8 cellular contexts compared by ENCODE assay signal in genomic region chr16:88810868-88811599, GRCh38. TPM values are rescaled to one million over a fixed set of nuclear protein-coding genes. Genes with fewer than 3 reads are reported as not detected.
DNase-seq lines count a peak whose midpoint lies in the region; ATAC-seq and TF ChIP-seq lines count a peak whose summit lies in the region.

No MANE protein-coding gene starts in this region.

- DNase-seq in AG08396 (ENCODE audit: low spot score) (peak; percentile 84), NCI-H2171 treated with DMSO at 0.1 percent for 48 hours (lab: John Stamatoyannopoulos, UW) (peak; percentile 62), lung (ENCODE audit: low spot score) (peak; percentile 78)
- peak; percentile 54 to 57 for DNase-seq in activated CD4-positive, alpha-beta T cell treated with anti-CD3 and anti-CD28 coated beads, Interleukin-2, amount 50 U/mL, for 4 hours
- peak; percentile 45 to 62 for DNase-seq in stimulated activated CD8-positive, alpha-beta memory T cell treated with anti-CD3 and anti-CD28 coated beads, Interleukin-15, amount 100 ng/mL, for 4 hours (ENCODE audit: low read depth in 2 of 2)

- H3K9me3 ChIP-seq in ectodermal cell (ENCODE audit: control insufficient read depth, low read length) (no peaks in the 10 kb centered on the region), lung (ENCODE audit: control insufficient read depth in 2 of 2, insufficient read depth in 1 of 2, low read length in 1 of 2) (no peaks in the 10 kb centered on the region)

- peaks cover 23% of the 10 kb centered on the region for H3K36me3 ChIP-seq in ectodermal cell (ENCODE audit: control insufficient read depth, insufficient read depth, low read length)
- H3K36me3 ChIP-seq in lung (ENCODE audit: control insufficient read depth in 2 of 2, insufficient read depth in 2 of 2, low read length in 2 of 2), result peaks cover 0 to 16% of the 10 kb centered on the region in 2 donors

- H3K4me1 ChIP-seq in ectodermal cell (ENCODE audit: control insufficient read depth, insufficient read depth, low read length) (no peaks in the 10 kb centered on the region), lung (ENCODE audit: control insufficient read depth in 2 of 2, insufficient read depth in 2 of 2, low read length in 2 of 2) (peaks cover 0 to 9% of the 10 kb centered on the region in 2 donors)

- H3K27ac ChIP-seq in ectodermal cell (ENCODE audit: insufficient read depth, low read depth, low read length, poor library complexity, severe bottlenecking) (peak overlapping the region; percentile 18), lung (ENCODE audit: low read depth in 1 of 2, low read length in 1 of 2) (peak overlapping the region; percentile 84 to 85)

- TF ChIP-seq CTCF in lung (IDR thresholded peaks at IDR 0.05; ENCODE audit: control extremely low read depth, extremely low read depth), result no peak

- H3K4me3 ChIP-seq in ectodermal cell (ENCODE audit: insufficient read depth, low read depth, low read length) (peak overlapping the region; percentile 69), lung (peak overlapping the region; percentile 66)

- 4 to 5% methylated on average over 45 of the region's 45 CpGs for WGBS in ectodermal cell, 2 experiments
- 3 to 4% methylated on average over 42 to 45 of the region's 45 CpGs for WGBS in lung, 2 donors

- H3K27me3 ChIP-seq in ectodermal cell (ENCODE audit: control insufficient read depth, insufficient read depth, low read length, poor library complexity, severe bottlenecking) (no peaks in the 10 kb centered on the region), lung (ENCODE audit: control insufficient read depth, insufficient read depth) (no peaks in the 10 kb centered on the region)

- ATAC-seq in GM18520 (IDR thresholded peaks at IDR 0.05; ENCODE audit: unreplicated experiment) (peak; percentile 31), HG02981 (IDR thresholded peaks at IDR 0.05; ENCODE audit: unreplicated experiment) (peak; percentile 43), lung (ENCODE audit: insufficient read depth, low FRiP score) (peak; percentile 76)

RNA-seq across cellular contexts. Expression of gene APRT, which starts 0.7 kb away (rescaled TPM):
- polyA plus RNA-seq in ectodermal cell (2013, experiment 1 of 4), result 127 TPM
- 120 TPM for polyA plus RNA-seq in ectodermal cell (2013, experiment 2 of 4)
- polyA plus RNA-seq in ectodermal cell (2013, experiment 3 of 4), result 112 TPM
- polyA plus RNA-seq in ectodermal cell (2013, experiment 4 of 4), result 117 TPM
- 100 to 1,000 TPM in 1 of 2 donors, 10 to 100 TPM in 1; 44.2 to 196 TPM for total RNA-seq in lung
- 100 to 1,000 TPM; 157 to 260 TPM for polyA plus RNA-seq in lung

RNA-seq across cellular contexts. Expression of gene CDT1, which starts 7.4 kb away (rescaled TPM):
- polyA plus RNA-seq in ectodermal cell (2013, experiment 1 of 4), result 49.5 TPM
- 50.5 TPM for polyA plus RNA-seq in ectodermal cell (2013, experiment 2 of 4)
- polyA plus RNA-seq in ectodermal cell (2013, experiment 3 of 4), result 52.1 TPM
- polyA plus RNA-seq in ectodermal cell (2013, experiment 4 of 4), result 45.4 TPM
- 1 to 10 TPM; 3.0 to 5.8 TPM for total RNA-seq in lung
- polyA plus RNA-seq in lung, result 1 to 10 TPM; 2.0 to 3.6 TPM

RNA-seq across cellular contexts. Expression of gene PIEZO1, which starts 26.0 kb away (rescaled TPM):
- 8.1 TPM for polyA plus RNA-seq in ectodermal cell (2013, experiment 1 of 4)
- 11.9 TPM for polyA plus RNA-seq in ectodermal cell (2013, experiment 2 of 4)
- 12.8 TPM for polyA plus RNA-seq in ectodermal cell (2013, experiment 3 of 4)
- 10.1 TPM for polyA plus RNA-seq in ectodermal cell (2013, experiment 4 of 4)
- 100 to 1,000 TPM; 113 to 200 TPM for total RNA-seq in lung
- 100 to 1,000 TPM; 180 to 207 TPM for polyA plus RNA-seq in lung

RNA-seq across cellular contexts. Expression of gene GALNS, which starts 45.7 kb away (rescaled TPM):
- polyA plus RNA-seq in ectodermal cell (2013, experiment 1 of 4), result 29.1 TPM
- polyA plus RNA-seq in ectodermal cell (2013, experiment 2 of 4), result 24.4 TPM
- 15.9 TPM for polyA plus RNA-seq in ectodermal cell (2013, experiment 3 of 4)
- 19.5 TPM for polyA plus RNA-seq in ectodermal cell (2013, experiment 4 of 4)
- 10 to 100 TPM; 33.6 to 61.9 TPM for total RNA-seq in lung
- polyA plus RNA-seq in lung, result 10 to 100 TPM; 21.4 to 26.9 TPM

RNA-seq across cellular contexts. Expression of gene TRAPPC2L, which starts 45.9 kb away (rescaled TPM):
- 98.9 TPM for polyA plus RNA-seq in ectodermal cell (2013, experiment 1 of 4)
- polyA plus RNA-seq in ectodermal cell (2013, experiment 2 of 4), result 91.2 TPM
- polyA plus RNA-seq in ectodermal cell (2013, experiment 3 of 4), result 65.1 TPM
- 84.7 TPM for polyA plus RNA-seq in ectodermal cell (2013, experiment 4 of 4)
- total RNA-seq in lung, result 10 to 100 TPM; 34.2 to 55.4 TPM
- 100 to 1,000 TPM in 1 of 2 donors, 10 to 100 TPM in 1; 41.5 to 106 TPM for polyA plus RNA-seq in lung

Comparison
In these comparisons a context has a peak if more than half of its experiments do, and no peak if none do; other contexts are left out.
1. Peak in every context shown above with its lines: DNase-seq, ATAC-seq, H3K4me3 ChIP-seq and H3K27ac ChIP-seq.